In the genomic region with DNA sequence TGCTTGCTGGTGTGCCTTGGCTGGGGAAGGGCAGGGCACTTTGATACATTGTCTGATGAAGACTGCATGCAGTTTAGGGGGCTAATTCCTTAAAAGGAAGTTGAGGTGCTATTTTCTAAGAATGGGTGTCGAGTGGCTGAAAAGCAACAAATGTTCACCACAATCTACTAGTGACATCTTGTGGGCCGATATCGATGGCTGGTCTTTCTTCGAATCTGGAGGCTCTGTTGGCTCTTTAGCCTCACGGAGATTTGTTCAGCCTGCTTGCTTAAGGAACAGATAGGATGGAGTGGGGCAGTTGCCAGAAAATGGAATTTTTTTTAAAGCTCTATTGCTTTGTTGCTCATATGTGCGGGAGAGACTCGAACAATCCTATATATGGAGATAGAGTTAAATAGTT, we compare ENCODE assay signal across 21 cellular contexts.
DNase-seq lines count a peak whose midpoint lies in the region; ATAC-seq and TF ChIP-seq lines count a peak whose summit lies in the region.
"Had no signal": no experiment of that assay in that cellular context is flagged by ENCODE, and none has a peak within 500 bp of the region (broad histone marks: within the 10 kb centered on the region; RNA-seq: fewer than 3 reads in every experiment).

No MANE protein-coding gene starts in this region.

- peak; percentile 72 for DNase-seq in G401 (ENCODE audit: low spot score)
- peak; percentile 40 for DNase-seq in NB4 (ENCODE audit: low read depth)
- DNase-seq in dorsolateral prefrontal cortex = no peak
- DNase-seq in nephron progenitor cell = no peak
- DNase-seq in NCI-H1092 (lab: John Stamatoyannopoulos, UW) = no peak
- DNase-seq in NCI-H774 (lab: John Stamatoyannopoulos, UW) = no peak
- DNase-seq in posterior cingulate gyrus = no peak
- no peak for DNase-seq in upper lobe of left lung
- DNase-seq: AML-193; cortex of kidney; H7; heart left ventricle; islet precursor cell; mesenchymal stem cell; NCI-H1092 treated with DMSO at 0.1 percent for 48 hours; SHP77; stimulated activated CD4-positive, alpha-beta T cell treated with anti-CD3 and anti-CD28 coated beads, Interleukin-2, amount 100 ng/mL, for 48 hours; T-helper 2 cell had no signal

- H3K27ac Mint-ChIP-seq in nephron progenitor cell = peak overlapping the region; percentile 86

- 66 to 69% methylated on average over 7 of the region's 7 CpGs for WGBS in upper lobe of left lung, 2 donors

- in situ Hi-C loops in G401 (cut with HindIII; ENCODE audit: low sequenced_read_pairs) = no loop called here

- H3K36me3 ChIP-seq in upper lobe of left lung = no peaks in the 10 kb centered on the region
- H3K36me3 ChIP-seq: ascending aorta, heart left ventricle, thoracic aorta had no signal

- TF ChIP-seq CTCF in NB4 (IDR thresholded peaks at IDR 0.05; ENCODE audit: low read depth, low read length) = no peak
- peak in 39 of 56 donors; percentile 8 to 61 (median 28) for TF ChIP-seq CTCF in dorsolateral prefrontal cortex (IDR thresholded peaks at IDR 0.05 in 54 of 56, conservative IDR thresholded peaks at IDR 0.05 in 2 of 56; ENCODE audit: low read depth in 1 of 56, partially characterized antibody in 56 of 56)
- no peak for TF ChIP-seq CTCF in nephron progenitor cell (IDR thresholded peaks at IDR 0.05)
- TF ChIP-seq CTCF in upper lobe of left lung (IDR thresholded peaks at IDR 0.05) = no peak

- intact Hi-C loops in dorsolateral prefrontal cortex (cut with DNase I) (loop anchor here in 1 of 2 donors (5.0 kb wide), 1 partner anchor 325 kb away; the partner anchor contains the start of gene EPC2), posterior cingulate gyrus (cut with DNase I) (no loop called here)

- H3K36me3 Mint-ChIP-seq in nephron progenitor cell (ENCODE audit: low read depth) = peaks cover 20% of the 10 kb centered on the region

- H3K27me3 ChIP-seq in dorsolateral prefrontal cortex (no peaks in the 10 kb centered on the region), upper lobe of left lung (no peaks in the 10 kb centered on the region)
- H3K27me3 ChIP-seq: ascending aorta, heart left ventricle had no signal

- no peak for TF ChIP-seq EP300 in upper lobe of left lung (IDR thresholded peaks at IDR 0.05)

- peak overlapping the region in 54 of 59 donors; percentile 2 to 90 (median 56) for H3K27ac ChIP-seq in dorsolateral prefrontal cortex
- no peak overlapping the region for H3K27ac ChIP-seq in upper lobe of left lung
- H3K27ac ChIP-seq: ascending aorta, epithelial cell of prostate, heart left ventricle, thoracic aorta had no signal

- no peaks in the 10 kb centered on the region for H3K9me3 Mint-ChIP-seq in nephron progenitor cell

- TF ChIP-seq POLR2A in NB4 (IDR thresholded peaks at IDR 0.05; ENCODE audit: extremely low read depth, insufficient read length) (no peak), upper lobe of left lung (IDR thresholded peaks at IDR 0.05) (no peak)

- H3K4me1 ChIP-seq in upper lobe of left lung = peaks cover 0 to 16% (median 10%) of the 10 kb centered on the region in 4 donors
- H3K4me1 ChIP-seq: ascending aorta, heart left ventricle had no signal

- no peak for ATAC-seq in upper lobe of left lung (ENCODE audit: low FRiP score in 2 of 2)
- ATAC-seq: heart left ventricle had no signal

- peak overlapping the region; percentile 59 for H3K4me3 Mint-ChIP-seq in nephron progenitor cell

- H3K4me3 ChIP-seq in NB4 (ENCODE audit: low read depth, low read length) = no peak overlapping the region
- H3K4me3 ChIP-seq in dorsolateral prefrontal cortex = no peak overlapping the region
- no peak overlapping the region for H3K4me3 ChIP-seq in upper lobe of left lung
- H3K4me3 ChIP-seq: ascending aorta, heart left ventricle, thoracic aorta had no signal

- peaks cover 8% of the 10 kb centered on the region for H3K27me3 Mint-ChIP-seq in nephron progenitor cell (ENCODE audit: low read depth, poor library complexity)

- no peaks in the 10 kb centered on the region for H3K9me3 ChIP-seq in upper lobe of left lung
- H3K9me3 ChIP-seq: ascending aorta, heart left ventricle, thoracic aorta had no signal

- H3K4me1 Mint-ChIP-seq in nephron progenitor cell = peaks cover 79% of the 10 kb centered on the region

Comparison
In these comparisons a context has a peak if more than half of its experiments do, and no peak if none do; other contexts are left out.
1. DNase-seq: peak in G401 (single experiment) and NB4 (single experiment); none in dorsolateral prefrontal cortex (0 of 10), nephron progenitor cell (single experiment), NCI-H1092 (single experiment), NCI-H774 (single experiment), posterior cingulate gyrus (0 of 10) and upper lobe of left lung (0 of 2).
2. CTCF ChIP-seq: peak in dorsolateral prefrontal cortex (39 of 56); none in NB4 (single experiment), nephron progenitor cell (single experiment) and upper lobe of left lung (0 of 6).
3. H3K27ac ChIP-seq: peak in dorsolateral prefrontal cortex (54 of 59); none in upper lobe of left lung (0 of 4).